ENCODE assay signal across 18 cellular contexts in genomic region chr11:44842219-44842618, GRCh38.
DNase-seq lines count a peak whose midpoint lies in the region; ATAC-seq, FAIRE-seq and TF ChIP-seq lines count a peak whose summit lies in the region.
"Had no signal": no experiment of that assay in that cellular context is flagged by ENCODE, and none has a peak within 500 bp of the region (broad histone marks: within the 10 kb centered on the region; RNA-seq: fewer than 3 reads in every experiment).

No MANE protein-coding gene starts in this region.

- DNase-seq in AG09309 (ENCODE audit: low read depth) (peak; percentile 78), NCI-H226 (peak; percentile 60), H1 (ENCODE audit: low read depth in 1 of 2, low spot score in 2 of 2) (no peak), HuH-7 (ENCODE audit: low spot score) (no peak), GOT3 (lab: John Stamatoyannopoulos, UW) (no peak)
- DNase-seq: activated CD4-positive, CD25-positive, alpha-beta regulatory T cell; adrenal gland; BE2C; effector memory CD8-positive, alpha-beta T cell; hypothalamus; NCI-H1436 treated with DMSO at 0.1 percent for 48 hours; NCI-H82; ovary; stimulated activated CD4-positive, alpha-beta T cell treated with anti-CD3 and anti-CD28 coated beads, Interleukin-15, amount 100 ng/mL, for 24 hours had no signal

- no peak overlapping the region for H3K4me3 Mint-ChIP-seq in stimulated activated memory B cell treated with anti-CD40 and anti-IgM and Interleukin-4, amounts not matched to agents 10 μg/mL and 1 μg/mL and 100 μg/mL, for 72 hours
- H3K4me3 Mint-ChIP-seq: effector memory CD8-positive, alpha-beta T cell had no signal

- H3K36me3 ChIP-seq in H1 (ENCODE audit: control insufficient read depth in 2 of 4, insufficient read depth in 4 of 4, low read length in 3 of 4) (no peaks in the 10 kb centered on the region), muscle layer of duodenum (ENCODE audit: control insufficient read depth in 1 of 2, insufficient read depth in 2 of 2, low read length in 2 of 2) (peaks cover 0 to 5% of the 10 kb centered on the region in 2 donors)
- H3K36me3 ChIP-seq: adrenal gland, BE2C, ovary had no signal

- CTCF ChIA-PET in H1 (lab: Charles Lee; ENCODE audit: partially characterized antibody), result interaction anchor here (1.2 to 2.1 kb wide), 2 partner anchors 19 to 42 kb away, joined by 3 to 7 read pairs; no protein-coding TSS in a partner anchor

- no peaks in the 10 kb centered on the region for H3K79me2 ChIP-seq in H1 (ENCODE audit: control insufficient read depth in 1 of 2, insufficient read depth in 2 of 2, low read length in 2 of 2)

- peak overlapping the region; percentile 30; the same call in 1 of the 2 replicates for H2BK5ac ChIP-seq in H1 (ENCODE audit: low read depth, low read length)

- H3K56ac ChIP-seq in H1 (replicated peaks; ENCODE audit: insufficient read length, low read depth, low read length), result no peak overlapping the region

- no peak overlapping the region for H3K27ac ChIP-seq in H1 (ENCODE audit: low read depth, low read length)
- H3K27ac ChIP-seq in muscle layer of duodenum (ENCODE audit: low read length), result peak overlapping the region; percentile 19
- H3K27ac ChIP-seq: adrenal gland, ovary had no signal

- no peak overlapping the region for H2BK20ac ChIP-seq in H1 (ENCODE audit: low read length)

- no peaks in the 10 kb centered on the region for H3K4me1 Mint-ChIP-seq in stimulated activated memory B cell treated with anti-CD40 and anti-IgM and Interleukin-4, amounts not matched to agents 10 μg/mL and 1 μg/mL and 100 μg/mL, for 72 hours

- no peaks in the 10 kb centered on the region for H3K23me2 ChIP-seq in H1 (ENCODE audit: low read depth, low read length)

- no peak overlapping the region for H3K27ac Mint-ChIP-seq in stimulated activated memory B cell treated with anti-CD40 and anti-IgM and Interleukin-4, amounts not matched to agents 10 μg/mL and 1 μg/mL and 100 μg/mL, for 72 hours
- H3K27ac Mint-ChIP-seq: effector memory CD8-positive, alpha-beta T cell had no signal

- peak overlapping the region; percentile 73 for H3K4ac ChIP-seq in H1 (replicated peaks; ENCODE audit: insufficient read length, low read depth, low read length)

- H3K4me2 ChIP-seq in H1 (ENCODE audit: insufficient read depth in 1 of 2, low read depth in 2 of 2, low read length in 2 of 2), result no peak overlapping the region

- H2AK5ac ChIP-seq in H1 (ENCODE audit: low read depth, low read length), result 0 out of 2 replicates have a peak overlapping the region, but pooled peaks have one; percentile 45

- peaks cover 17% of the 10 kb centered on the region for H3K9me3 Mint-ChIP-seq in stimulated activated memory B cell treated with anti-CD40 and anti-IgM and Interleukin-4, amounts not matched to agents 10 μg/mL and 1 μg/mL and 100 μg/mL, for 72 hours

- peak overlapping the region; percentile 62; the same call in 1 of the 2 replicates for H3K18ac ChIP-seq in H1 (ENCODE audit: extremely low read depth, low read length)

- TF ChIP-seq POLR2A in H1 (IDR thresholded peaks at IDR 0.05; ENCODE audit: control extremely low read depth in 1 of 2, low read depth in 2 of 2, low read length in 2 of 2), result no peak

- no peak overlapping the region; the same call in 1 of the 2 replicates for H2BK12ac ChIP-seq in H1 (ENCODE audit: low read depth, low read length)

- no peak for TF ChIP-seq EP300 in H1 (IDR thresholded peaks at IDR 0.05; ENCODE audit: borderline replicate concordance in 1 of 2, low read depth in 2 of 2, low read length in 2 of 2)

- no peak overlapping the region for H3K4me3 ChIP-seq in AG09309 (ENCODE audit: control insufficient read depth, low read depth, low read length)
- no peak overlapping the region for H3K4me3 ChIP-seq in H1 (ENCODE audit: extremely low read depth in 1 of 4, insufficient read depth in 2 of 4, low read depth in 3 of 4, low read length in 4 of 4)
- H3K4me3 ChIP-seq in muscle layer of duodenum (ENCODE audit: low read depth in 1 of 2, low read length in 2 of 2), result no peak overlapping the region
- H3K4me3 ChIP-seq: adrenal gland, ovary had no signal

- H4K20me1 ChIP-seq in H1 (replicated peaks in 1 of 2; ENCODE audit: control insufficient read depth in 1 of 2, insufficient read depth in 2 of 2, low read length in 2 of 2), result no peaks in the 10 kb centered on the region

- H2AFZ ChIP-seq in H1 (ENCODE audit: low read length), result no peak overlapping the region

- POLR2A ChIA-PET in H1 (lab: Charles Lee; ENCODE audit: partially characterized antibody), result interaction anchor here (1.4 kb wide), 1 partner anchor 11 kb away, joined by 3 read pairs; no protein-coding TSS in a partner anchor

- H2BK15ac ChIP-seq in H1 (ENCODE audit: low read length), result 0 out of 2 replicates have a peak overlapping the region, but pooled peaks have one; percentile 12

- WGBS in H1 (ENCODE audit: extremely low coverage in 1 of 2, insufficient coverage in 1 of 2, insufficient read length in 1 of 2, insufficient replicate concordance in 2 of 2, low coverage in 1 of 2, low lambda C conversion rate in 2 of 2, missing lambda C conversion rate in 1 of 2), 2 experiments, result 83% methylated on average over 5 of the region's 5 CpGs; no CpG with 5 or more reads in 1 of the 2 experiments

- peak overlapping the region; percentile 12 for H2BK120ac ChIP-seq in H1 (replicated peaks; ENCODE audit: low read depth, low read length)

- H3K4me1 ChIP-seq in H1 (replicated peaks in 1 of 4; ENCODE audit: control insufficient read depth in 3 of 4, insufficient read depth in 4 of 4, low read length in 3 of 4) (peaks cover 0 to 16% (median 6%) of the 10 kb centered on the region in 4 experiments; a peak in 5 of 7 replicates), muscle layer of duodenum (ENCODE audit: control insufficient read depth in 1 of 2, insufficient read depth in 2 of 2, low read length in 2 of 2) (peaks cover 0 to 24% of the 10 kb centered on the region in 2 donors)
- H3K4me1 ChIP-seq: adrenal gland had no signal

- peaks cover 27% of the 10 kb centered on the region for H3K27me3 Mint-ChIP-seq in stimulated activated memory B cell treated with anti-CD40 and anti-IgM and Interleukin-4, amounts not matched to agents 10 μg/mL and 1 μg/mL and 100 μg/mL, for 72 hours

- no peak overlapping the region for H4K8ac ChIP-seq in H1 (ENCODE audit: extremely low read depth, insufficient read depth, low read length)

- H3K27me3 ChIP-seq in H1 (replicated peaks in 1 of 4; ENCODE audit: control insufficient read depth in 3 of 4, extremely low read depth in 1 of 4, insufficient read depth in 3 of 4, low read length in 3 of 4), result peaks cover 0 to 2% (median 0%) of the 10 kb centered on the region in 4 experiments; a peak in 1 of 7 replicates
- no peaks in the 10 kb centered on the region for H3K27me3 ChIP-seq in muscle layer of duodenum (ENCODE audit: low read depth, low read length)
- H3K27me3 ChIP-seq: adrenal gland, BE2C, ovary had no signal

- H3K79me1 ChIP-seq in H1 (ENCODE audit: low read depth, low read length), result no peaks in the 10 kb centered on the region

- H3K23ac ChIP-seq in H1 (ENCODE audit: insufficient read length), result no peak overlapping the region

- H3K9me3 ChIP-seq in H1 (ENCODE audit: insufficient read depth in 2 of 2, low read depth in 1 of 2, low read length in 1 of 2) (peaks cover 0 to 4% of the 10 kb centered on the region in 2 experiments; a peak in 3 of 4 replicates), muscle layer of duodenum (ENCODE audit: control insufficient read depth in 1 of 2, low read length in 2 of 2) (peaks cover 0 to 3% of the 10 kb centered on the region in 2 donors)
- H3K9me3 ChIP-seq: adrenal gland, BE2C, ovary had no signal

- H4K91ac ChIP-seq in H1 (replicated peaks; ENCODE audit: insufficient read length, low read length), result no peak overlapping the region

- TF ChIP-seq RAD21 in H1 (IDR thresholded peaks at IDR 0.05 in 1 of 2, conservative IDR thresholded peaks at IDR 0.05 in 1 of 2; ENCODE audit: low read depth in 2 of 2, low read length in 2 of 2), result no peak

- no peak for FAIRE-seq in H1 (lab: Jason Lieb, UNC)
- FAIRE-seq: GM18507 had no signal

- H3K14ac ChIP-seq in H1 (ENCODE audit: insufficient read length), result no peak overlapping the region

- H3K9ac ChIP-seq in H1 (replicated peaks in 1 of 4; ENCODE audit: extremely low read depth in 1 of 4, low read depth in 3 of 4, low read length in 3 of 4), result no peak overlapping the region

- H4K5ac ChIP-seq in H1 (ENCODE audit: insufficient read length, low read depth, low read length), result no peak overlapping the region

- ATAC-seq in HG03457 (IDR thresholded peaks at IDR 0.05; ENCODE audit: unreplicated experiment), result no peak
- ATAC-seq in stimulated activated memory B cell treated with anti-CD40 and anti-IgM and Interleukin-4, amounts not matched to agents 10 μg/mL and 1 μg/mL and 100 μg/mL, for 72 hours, result no peak
- ATAC-seq: effector memory CD8-positive, alpha-beta T cell had no signal

- TF ChIP-seq CTCF in AG09309 (IDR thresholded peaks at IDR 0.05; ENCODE audit: control insufficient read depth, insufficient read depth, low read depth, low read length, missing control alignments), result no peak
- TF ChIP-seq CTCF in H1 (IDR thresholded peaks at IDR 0.05; ENCODE audit: control extremely low read depth in 1 of 3, insufficient read depth in 1 of 3, low read depth in 1 of 3, low read length in 3 of 3), result no peak

- peaks cover 14% of the 10 kb centered on the region for H3K36me3 Mint-ChIP-seq in stimulated activated memory B cell treated with anti-CD40 and anti-IgM and Interleukin-4, amounts not matched to agents 10 μg/mL and 1 μg/mL and 100 μg/mL, for 72 hours

TF ChIP-seq in H1, 55 proteins besides CTCF, POLR2A, EP300 and RAD21:
- TF ChIP-seq JUND (IDR thresholded peaks at IDR 0.05; ENCODE audit: low read length) (no peak), BCL11A (IDR thresholded peaks at IDR 0.05; ENCODE audit: low read depth in 2 of 2, low read length in 2 of 2) (no peak)

Comparison
In these comparisons a context has a peak if more than half of its experiments do, and no peak if none do; other contexts are left out.
1. DNase-seq: peak in AG09309 (single experiment) and NCI-H226 (single experiment); none in H1 (0 of 2), HuH-7 (single experiment) and GOT3 (single experiment).